Comparison of ENCODE assay signal across 35 cellular contexts in the genomic region with DNA sequence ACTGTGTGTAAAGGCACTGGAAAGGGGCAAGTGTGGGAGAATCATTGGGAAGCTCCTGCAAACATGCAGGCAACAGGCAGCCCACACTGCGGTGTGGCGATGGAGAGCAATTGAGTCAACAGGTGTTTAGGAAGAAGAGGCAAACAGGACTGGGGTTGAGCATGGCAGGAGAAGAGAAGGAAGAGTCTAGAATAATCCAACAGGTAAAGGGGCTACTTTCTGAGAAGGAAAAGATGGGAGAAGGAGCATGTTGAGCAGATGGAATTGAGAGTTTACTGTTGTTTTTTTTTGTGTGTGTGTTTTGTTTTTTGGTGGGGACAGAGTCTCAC.
"Had no signal": no experiment of that assay in that cellular context is flagged by ENCODE, and none has a peak within 500 bp of the region (broad histone marks: within the 10 kb centered on the region; RNA-seq: fewer than 3 reads in every experiment).

No MANE protein-coding gene starts in this region.

- H3K9me3 Mint-ChIP-seq: activated B cell treated with CpG ODN at 0.5 μM for 24 hours; activated CD4-positive, alpha-beta memory T cell treated with anti-CD3 and anti-CD28 coated beads for 36 hours; activated CD4-positive, alpha-beta T cell treated with anti-CD3 and anti-CD28 coated beads, Interleukin-2, amount 10 ng/mL, durations not matched to agents 24 days and 14 days; activated CD8-positive, alpha-beta T cell treated with anti-CD3 and anti-CD28 coated beads for 36 hours; activated naive CD4-positive, alpha-beta T cell treated with anti-CD3 and anti-CD28 coated beads for 36 hours; activated naive CD4-positive, alpha-beta T cell treated with anti-CD3 and anti-CD28 coated beads, Interleukin-2, amount 50 U/mL, for 72 hours; activated naive CD8-positive, alpha-beta T cell treated with anti-CD3 and anti-CD28 coated beads for 36 hours; activated T-cell treated with anti-CD3 and anti-CD28 coated beads, Interleukin-2, amount 50 U/mL, for 4 hours; activated T-cell treated with anti-CD3 and anti-CD28 coated beads, Interleukin-2, amount 50 U/mL, for 72 hours; activated T-helper 1 cell treated with anti-CD3 and anti-CD28 coated beads, Interleukin-12 subunit alpha, Interleukin-12 subunit beta, Interleukin-2, Interleukin-4 antibody, amounts not matched to agents 30 ng/mL and 10 ng/mL and 1 ng/mL, durations not matched to agents 14 hours and 24 hours and 36 hours; activated T-helper 17 cell treated with anti-CD3 and anti-CD28 coated beads, Interleukin-2, amount 50 U/mL, for 72 hours; T-helper 1 cell treated with Interleukin-12 subunit alpha and Interleukin-12 subunit beta and Interleukin-4 antibody, amounts not matched to agents 30 μg/mL and 1 μg/mL, for 36 hours; T-helper 2 cell treated with Interferon-gamma antibody and Interleukin-4, amounts not matched to agents 5 μg/mL and 100 μg/mL, for 36 hours had no signal

- H3K4me3 Mint-ChIP-seq: activated B cell treated with CpG ODN at 0.5 μM for 24 hours; activated CD4-positive, alpha-beta memory T cell treated with anti-CD3 and anti-CD28 coated beads for 36 hours; activated CD4-positive, alpha-beta T cell treated with anti-CD3 and anti-CD28 coated beads, Interleukin-2, amount 10 ng/mL, durations not matched to agents 24 days and 14 days; activated CD8-positive, alpha-beta T cell treated with anti-CD3 and anti-CD28 coated beads for 36 hours; activated naive CD4-positive, alpha-beta T cell treated with anti-CD3 and anti-CD28 coated beads for 36 hours; activated naive CD8-positive, alpha-beta T cell treated with anti-CD3 and anti-CD28 coated beads for 36 hours; activated T-cell treated with anti-CD3 and anti-CD28 coated beads, Interleukin-2, amount 50 U/mL, for 4 hours; activated T-cell treated with anti-CD3 and anti-CD28 coated beads, Interleukin-2, amount 50 U/mL, for 72 hours; activated T-helper 1 cell treated with anti-CD3 and anti-CD28 coated beads, Interleukin-12 subunit alpha, Interleukin-12 subunit beta, Interleukin-2, Interleukin-4 antibody, amounts not matched to agents 30 ng/mL and 10 ng/mL and 1 ng/mL, durations not matched to agents 14 hours and 24 hours and 36 hours; activated T-helper 17 cell treated with anti-CD3 and anti-CD28 coated beads, Interleukin-2, amount 50 U/mL, for 72 hours; T-helper 1 cell treated with Interleukin-12 subunit alpha and Interleukin-12 subunit beta and Interleukin-4 antibody, amounts not matched to agents 30 μg/mL and 1 μg/mL, for 36 hours; T-helper 2 cell treated with Interferon-gamma antibody and Interleukin-4, amounts not matched to agents 5 μg/mL and 100 μg/mL, for 36 hours had no signal

- ATAC-seq: activated CD8-positive, alpha-beta T cell treated with anti-CD3 and anti-CD28 coated beads for 36 hours; activated naive CD4-positive, alpha-beta T cell treated with anti-CD3 and anti-CD28 coated beads, Interleukin-2, amount 50 U/mL, for 72 hours; activated T-cell treated with anti-CD3 and anti-CD28 coated beads, Interleukin-2, amount 50 U/mL, for 4 hours; activated T-cell treated with anti-CD3 and anti-CD28 coated beads, Interleukin-2, amount 50 U/mL, for 72 hours; activated T-helper 17 cell treated with anti-CD3 and anti-CD28 coated beads, Interleukin-2, amount 50 U/mL, for 72 hours; body of pancreas had no signal

- H3K4me1 ChIP-seq: breast epithelium had no signal

- H3K9me3 ChIP-seq: adrenal gland, body of pancreas, breast epithelium had no signal

- H3K27ac ChIP-seq: adrenal gland, body of pancreas, brain microvascular endothelial cell, breast epithelium, WERI-Rb-1 had no signal

- H3K27ac Mint-ChIP-seq: activated B cell treated with CpG ODN at 0.5 μM for 24 hours; activated CD4-positive, alpha-beta memory T cell treated with anti-CD3 and anti-CD28 coated beads for 36 hours; activated CD4-positive, alpha-beta T cell treated with anti-CD3 and anti-CD28 coated beads, Interleukin-2, amount 10 ng/mL, durations not matched to agents 24 days and 14 days; activated CD8-positive, alpha-beta T cell treated with anti-CD3 and anti-CD28 coated beads for 36 hours; activated naive CD4-positive, alpha-beta T cell treated with anti-CD3 and anti-CD28 coated beads for 36 hours; activated naive CD4-positive, alpha-beta T cell treated with anti-CD3 and anti-CD28 coated beads, Interleukin-2, amount 50 U/mL, for 72 hours; activated naive CD8-positive, alpha-beta T cell treated with anti-CD3 and anti-CD28 coated beads for 36 hours; activated T-cell treated with anti-CD3 and anti-CD28 coated beads, Interleukin-2, amount 50 U/mL, for 72 hours; activated T-helper 1 cell treated with anti-CD3 and anti-CD28 coated beads, Interleukin-12 subunit alpha, Interleukin-12 subunit beta, Interleukin-2, Interleukin-4 antibody, amounts not matched to agents 30 ng/mL and 10 ng/mL and 1 ng/mL, durations not matched to agents 14 hours and 24 hours and 36 hours; activated T-helper 17 cell treated with anti-CD3 and anti-CD28 coated beads, Interleukin-2, amount 50 U/mL, for 72 hours; T-helper 1 cell treated with Interleukin-12 subunit alpha and Interleukin-12 subunit beta and Interleukin-4 antibody, amounts not matched to agents 30 μg/mL and 1 μg/mL, for 36 hours; T-helper 2 cell treated with Interferon-gamma antibody and Interleukin-4, amounts not matched to agents 5 μg/mL and 100 μg/mL, for 36 hours had no signal

- DNase-seq: activated B cell treated with CpG ODN at 0.5 μM for 24 hours; activated CD4-positive, alpha-beta memory T cell treated with anti-CD3 and anti-CD28 coated beads for 36 hours; activated CD4-positive, alpha-beta T cell treated with anti-CD3 and anti-CD28 coated beads for 4 hours; activated CD4-positive, alpha-beta T cell treated with anti-CD3 and anti-CD28 coated beads, Interleukin-2, amount 10 ng/mL, durations not matched to agents 24 days and 14 days; activated CD4-positive, alpha-beta T cell treated with anti-CD3 and anti-CD28 coated beads, Interleukin-2, amount 50 U/mL, for 1 hour; activated CD4-positive, alpha-beta T cell treated with anti-CD3 and anti-CD28 coated beads, Interleukin-2, amount 50 U/mL, for 4 hours; activated CD4-positive, CD25-positive, alpha-beta regulatory T cell treated with anti-CD3 and anti-CD28 coated beads, Interleukin-2, amount 50 U/mL, for 72 hours; activated CD8-positive, alpha-beta memory T cell treated with anti-CD3 and anti-CD28 coated beads, Interleukin-2, amount 50 U/mL, for 4 hours; activated CD8-positive, alpha-beta T cell treated with anti-CD3 and anti-CD28 coated beads for 36 hours; activated effector memory CD4-positive, alpha-beta T cell treated with anti-CD3 and anti-CD28 coated beads, Interleukin-2, amount 50 U/mL, for 16 hours; activated gamma-delta T cell treated with Interleukin-2 at 50 U/mL for 16 hours; activated naive CD4-positive, alpha-beta T cell; activated naive CD4-positive, alpha-beta T cell treated with anti-CD3 and anti-CD28 coated beads for 36 hours; activated naive CD4-positive, alpha-beta T cell treated with anti-CD3 and anti-CD28 coated beads, Interleukin-2, amount 50 U/mL, for 16 hours; activated naive CD8-positive, alpha-beta T cell treated with anti-CD3 and anti-CD28 coated beads for 36 hours; activated T-cell treated with anti-CD3 and anti-CD28 coated beads for 4 hours; activated T-cell treated with anti-CD3 and anti-CD28 coated beads, Interleukin-2, amount 50 U/mL, for 1 hour; activated T-cell treated with anti-CD3 and anti-CD28 coated beads, Interleukin-2, amount 50 U/mL, for 4 hours; activated T-cell treated with anti-CD3 and anti-CD28 coated beads, Interleukin-2, amount 50 U/mL, for 72 hours; adrenal gland; amniotic stem cell; aorta; body of pancreas; brain microvascular endothelial cell; central memory CD4-positive, alpha-beta T cell; T-helper 1 cell; T-helper 2 cell; T-helper 9 cell; WERI-Rb-1 had no signal

- H3K36me3 Mint-ChIP-seq: activated CD4-positive, alpha-beta memory T cell treated with anti-CD3 and anti-CD28 coated beads for 36 hours; activated naive CD4-positive, alpha-beta T cell treated with anti-CD3 and anti-CD28 coated beads, Interleukin-2, amount 50 U/mL, for 72 hours had no signal

- H3K27me3 Mint-ChIP-seq: activated B cell treated with CpG ODN at 0.5 μM for 24 hours; activated CD4-positive, alpha-beta memory T cell treated with anti-CD3 and anti-CD28 coated beads for 36 hours; activated CD4-positive, alpha-beta T cell treated with anti-CD3 and anti-CD28 coated beads, Interleukin-2, amount 10 ng/mL, durations not matched to agents 24 days and 14 days; activated CD8-positive, alpha-beta T cell treated with anti-CD3 and anti-CD28 coated beads for 36 hours; activated naive CD8-positive, alpha-beta T cell treated with anti-CD3 and anti-CD28 coated beads for 36 hours; activated T-helper 17 cell treated with anti-CD3 and anti-CD28 coated beads, Interleukin-2, amount 50 U/mL, for 72 hours had no signal

- H3K36me3 ChIP-seq: adrenal gland, brain microvascular endothelial cell, breast epithelium had no signal

- H3K27me3 ChIP-seq: adrenal gland, body of pancreas, brain microvascular endothelial cell, breast epithelium had no signal

- H3K4me3 ChIP-seq: adrenal gland, body of pancreas, breast epithelium had no signal
